In genomic region chr3:39791603-39792002, GRCh38 we compare ENCODE assay signal across 12 cellular contexts. TPM values are rescaled to one million over a fixed set of nuclear protein-coding genes. Genes with fewer than 3 reads are reported as not detected.
"Had no signal": no experiment of that assay in that cellular context is flagged by ENCODE, and none has a peak within 500 bp of the region (broad histone marks: within the 10 kb centered on the region; RNA-seq: fewer than 3 reads in every experiment).

No MANE protein-coding gene starts in this region.

- H3K36me3 ChIP-seq: HAP-1 had no signal

- DNase-seq: GM23248, GOT3, H7, H9, HCEC 1CT, HFFc6 had no signal

- H3K9ac ChIP-seq: GM23248 had no signal

- H3K9me3 ChIP-seq: HAP-1 had no signal

- FAIRE-seq: H1, H54 had no signal

- H2AFZ ChIP-seq: GM23248, GM23338 had no signal

- H3K27ac ChIP-seq: GM23248 had no signal

- H3K4me2 ChIP-seq: GM23338 had no signal

- ATAC-seq: GM23338, HCT116 had no signal

- H3K4me3 ChIP-seq: GM23248, GM23338, HAP-1 had no signal

- H3K4me1 ChIP-seq: HAP-1 had no signal

RNA-seq across cellular contexts. Expression of gene MYRIP, which starts 17.8 kb away (rescaled TPM):
- total RNA-seq: H4 had no signal
